Comparison of ENCODE assay signal across 1 cellular context in genomic region chr20:3193806-3194616, GRCh38.
TF ChIP-seq lines count a peak whose summit lies in the region.

No MANE protein-coding gene starts in this region.

TF ChIP-seq in HepG2, 621 proteins besides CTCF, POLR2A, EP300 and RAD21:
- TF ChIP-seq MNT (IDR thresholded peaks at IDR 0.05), result peak; percentile 96
- no peak for TF ChIP-seq SNAPC5 (CRISPR knock-in tag; IDR thresholded peaks at IDR 0.05; ENCODE audit: borderline replicate concordance)
